ENCODE assay signal across 8 cellular contexts in the genomic region with DNA sequence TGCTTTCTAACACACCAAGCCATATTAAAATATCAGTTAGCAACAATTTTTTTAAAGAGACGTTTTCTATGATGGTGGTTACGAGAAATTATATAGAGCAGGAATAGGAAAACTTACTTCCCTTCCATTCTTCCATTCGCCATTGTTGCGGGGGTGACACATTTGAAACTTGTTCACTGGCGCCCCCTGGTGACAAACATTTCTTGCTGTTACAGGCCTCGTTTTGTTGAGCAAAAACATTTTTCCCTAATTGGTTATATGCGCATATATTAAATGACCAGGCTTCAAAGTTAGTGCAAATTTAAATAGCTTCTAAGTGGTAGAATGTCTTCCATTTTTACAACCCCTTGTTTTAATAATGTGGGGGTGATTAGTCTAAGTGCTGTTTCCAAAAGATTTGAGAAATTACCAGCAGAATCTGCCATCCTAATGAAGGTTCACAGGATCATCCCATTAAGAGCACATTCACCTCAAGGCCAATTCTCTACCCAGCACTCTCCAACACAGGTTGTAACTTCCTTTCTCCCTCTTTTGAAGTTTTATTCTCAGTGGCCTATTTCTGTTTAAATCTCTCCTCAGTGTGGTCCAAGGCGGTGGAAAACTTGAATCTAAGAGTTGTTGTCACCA.
DNase-seq lines count a peak whose midpoint lies in the region; ATAC-seq and TF ChIP-seq lines count a peak whose summit lies in the region.

No MANE protein-coding gene starts in this region.

- TF ChIP-seq CTCF in WTC11 (IDR thresholded peaks at IDR 0.05) = peak; percentile 62

- ATAC-seq in activated T-cell treated with anti-CD3 and anti-CD28 coated beads, Interleukin-2, amount 50 U/mL, for 4 hours = no peak
- ATAC-seq in WTC11 = peak; percentile 74
- ATAC-seq in HG03521 (IDR thresholded peaks at IDR 0.05; ENCODE audit: unreplicated experiment) = no peak

- POLR2A ChIA-PET in WTC11 (lab: Charles Lee) = no interaction called here

- H3K4me1 Mint-ChIP-seq in activated T-cell treated with anti-CD3 and anti-CD28 coated beads, Interleukin-2, amount 50 U/mL, for 4 hours (ENCODE audit: low read depth) = no peaks in the 10 kb centered on the region
- peaks cover 7% of the 10 kb centered on the region for H3K4me1 Mint-ChIP-seq in WTC11
- no peaks in the 10 kb centered on the region for H3K4me1 Mint-ChIP-seq in T-helper 2 cell treated with Interferon-gamma antibody and Interleukin-4, amounts not matched to agents 5 μg/mL and 100 μg/mL, for 36 hours (ENCODE audit: low read depth)

- no peaks in the 10 kb centered on the region for H3K36me3 Mint-ChIP-seq in activated T-cell treated with anti-CD3 and anti-CD28 coated beads, Interleukin-2, amount 50 U/mL, for 4 hours (ENCODE audit: insufficient read depth)
- H3K36me3 Mint-ChIP-seq in WTC11 = no peaks in the 10 kb centered on the region
- H3K36me3 Mint-ChIP-seq in T-helper 2 cell treated with Interferon-gamma antibody and Interleukin-4, amounts not matched to agents 5 μg/mL and 100 μg/mL, for 36 hours (ENCODE audit: low read depth) = no peaks in the 10 kb centered on the region

- H3K4me3 Mint-ChIP-seq in activated T-cell treated with anti-CD3 and anti-CD28 coated beads, Interleukin-2, amount 50 U/mL, for 4 hours = no peak overlapping the region
- H3K4me3 Mint-ChIP-seq in WTC11 = no peak overlapping the region
- H3K4me3 Mint-ChIP-seq in T-helper 2 cell treated with Interferon-gamma antibody and Interleukin-4, amounts not matched to agents 5 μg/mL and 100 μg/mL, for 36 hours = no peak overlapping the region

- peaks cover 6% of the 10 kb centered on the region for H3K9me3 Mint-ChIP-seq in activated T-cell treated with anti-CD3 and anti-CD28 coated beads, Interleukin-2, amount 50 U/mL, for 4 hours
- H3K9me3 Mint-ChIP-seq in WTC11 = peaks cover 14% of the 10 kb centered on the region
- H3K9me3 Mint-ChIP-seq in T-helper 2 cell treated with Interferon-gamma antibody and Interleukin-4, amounts not matched to agents 5 μg/mL and 100 μg/mL, for 36 hours = no peaks in the 10 kb centered on the region

- intact Hi-C loops in head of caudate nucleus (cut with DNase I) = no loop called here

- H3K27ac Mint-ChIP-seq in WTC11 = peak overlapping the region; percentile 82
- no peak overlapping the region for H3K27ac Mint-ChIP-seq in T-helper 2 cell treated with Interferon-gamma antibody and Interleukin-4, amounts not matched to agents 5 μg/mL and 100 μg/mL, for 36 hours

- peak; percentile 37 to 55 for DNase-seq in activated T-cell treated with anti-CD3 and anti-CD28 coated beads, Interleukin-2, amount 50 U/mL, for 48 hours
- DNase-seq in activated T-cell treated with anti-CD3 and anti-CD28 coated beads, Interleukin-2, amount 50 U/mL, for 4 hours = no peak
- DNase-seq in NCI-H128 (lab: John Stamatoyannopoulos, UW; ENCODE audit: unreplicated experiment) (peak; percentile 8), WTC11 (ENCODE audit: low spot score) (peak; percentile 86), head of caudate nucleus (peak in 34 of 42 donors; percentile 5 to 75 (median 32))
- peak; percentile 20 to 42 for DNase-seq in stimulated activated CD4-positive, alpha-beta T cell treated with anti-CD3 and anti-CD28 coated beads, Interleukin-2, amount 100 ng/mL, for 24 hours
- no peak for DNase-seq in T-helper 2 cell treated with Interferon-gamma antibody and Interleukin-4, amounts not matched to agents 5 μg/mL and 100 μg/mL, for 36 hours (ENCODE audit: low spot score)

- CTCF ChIA-PET in WTC11 (lab: Charles Lee) = interaction anchor here (1.2 kb wide), 2 partner anchors 19 to 170 kb away, joined by 3 read pairs; no protein-coding TSS in a partner anchor

- no peaks in the 10 kb centered on the region for H3K27me3 Mint-ChIP-seq in activated T-cell treated with anti-CD3 and anti-CD28 coated beads, Interleukin-2, amount 50 U/mL, for 4 hours (ENCODE audit: low read depth)
- H3K27me3 Mint-ChIP-seq in WTC11 (ENCODE audit: low read depth) = no peaks in the 10 kb centered on the region
- no peaks in the 10 kb centered on the region for H3K27me3 Mint-ChIP-seq in T-helper 2 cell treated with Interferon-gamma antibody and Interleukin-4, amounts not matched to agents 5 μg/mL and 100 μg/mL, for 36 hours (ENCODE audit: low read depth)

TF ChIP-seq in WTC11, 78 proteins besides CTCF, POLR2A, EP300 and RAD21 (continues in another document):
- TF ChIP-seq JUN (CRISPR knock-in tag; IDR thresholded peaks at IDR 0.05) (no peak), ARID4B (CRISPR knock-in tag; IDR thresholded peaks at IDR 0.05; ENCODE audit: borderline replicate concordance) (no peak), ZMAT4 (CRISPR knock-in tag; IDR thresholded peaks at IDR 0.05) (no peak), NFATC4 (CRISPR knock-in tag; IDR thresholded peaks at IDR 0.05) (no peak), ZNF263 (CRISPR knock-in tag; IDR thresholded peaks at IDR 0.05; ENCODE audit: low read depth) (no peak), FOXP1 (CRISPR knock-in tag; IDR thresholded peaks at IDR 0.05; ENCODE audit: borderline replicate concordance) (no peak)
- TF ChIP-seq, protein P1, sequence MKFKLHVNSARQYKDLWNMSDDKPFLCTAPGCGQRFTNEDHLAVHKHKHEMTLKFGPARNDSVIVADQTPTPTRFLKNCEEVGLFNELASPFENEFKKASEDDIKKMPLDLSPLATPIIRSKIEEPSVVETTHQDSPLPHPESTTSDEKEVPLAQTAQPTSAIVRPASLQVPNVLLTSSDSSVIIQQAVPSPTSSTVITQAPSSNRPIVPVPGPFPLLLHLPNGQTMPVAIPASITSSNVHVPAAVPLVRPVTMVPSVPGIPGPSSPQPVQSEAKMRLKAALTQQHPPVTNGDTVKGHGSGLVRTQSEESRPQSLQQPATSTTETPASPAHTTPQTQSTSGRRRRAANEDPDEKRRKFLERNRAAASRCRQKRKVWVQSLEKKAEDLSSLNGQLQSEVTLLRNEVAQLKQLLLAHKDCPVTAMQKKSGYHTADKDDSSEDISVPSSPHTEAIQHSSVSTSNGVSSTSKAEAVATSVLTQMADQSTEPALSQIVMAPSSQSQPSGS (CRISPR knock-in tag; IDR thresholded peaks at IDR 0.05; ENCODE audit: borderline replicate concordance, low read depth) = no peak
- TF ChIP-seq, protein P2, sequence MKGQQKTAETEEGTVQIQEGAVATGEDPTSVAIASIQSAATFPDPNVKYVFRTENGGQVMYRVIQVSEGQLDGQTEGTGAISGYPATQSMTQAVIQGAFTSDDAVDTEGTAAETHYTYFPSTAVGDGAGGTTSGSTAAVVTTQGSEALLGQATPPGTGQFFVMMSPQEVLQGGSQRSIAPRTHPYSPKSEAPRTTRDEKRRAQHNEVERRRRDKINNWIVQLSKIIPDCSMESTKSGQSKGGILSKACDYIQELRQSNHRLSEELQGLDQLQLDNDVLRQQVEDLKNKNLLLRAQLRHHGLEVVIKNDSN (CRISPR knock-in tag; IDR thresholded peaks at IDR 0.05) = no peak
- TF ChIP-seq, protein P3, sequence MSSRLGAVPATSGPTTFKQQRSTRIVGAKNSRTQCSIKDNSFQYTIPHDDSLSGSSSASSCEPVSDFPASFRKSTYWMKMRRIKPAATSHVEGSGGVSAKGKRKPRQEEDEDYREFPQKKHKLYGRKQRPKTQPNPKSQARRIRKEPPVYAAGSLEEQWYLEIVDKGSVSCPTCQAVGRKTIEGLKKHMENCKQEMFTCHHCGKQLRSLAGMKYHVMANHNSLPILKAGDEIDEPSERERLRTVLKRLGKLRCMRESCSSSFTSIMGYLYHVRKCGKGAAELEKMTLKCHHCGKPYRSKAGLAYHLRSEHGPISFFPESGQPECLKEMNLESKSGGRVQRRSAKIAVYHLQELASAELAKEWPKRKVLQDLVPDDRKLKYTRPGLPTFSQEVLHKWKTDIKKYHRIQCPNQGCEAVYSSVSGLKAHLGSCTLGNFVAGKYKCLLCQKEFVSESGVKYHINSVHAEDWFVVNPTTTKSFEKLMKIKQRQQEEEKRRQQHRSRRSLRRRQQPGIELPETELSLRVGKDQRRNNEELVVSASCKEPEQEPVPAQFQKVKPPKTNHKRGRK (CRISPR knock-in tag; IDR thresholded peaks at IDR 0.05; ENCODE audit: borderline replicate concordance) = no peak

Comparison
In these comparisons a context has a peak if more than half of its experiments do, and no peak if none do; other contexts are left out.
1. DNase-seq: peak in activated T-cell treated with anti-CD3 and anti-CD28 coated beads, Interleukin-2, amount 50 U/mL, for 48 hours (2 of 2), NCI-H128 (single experiment), WTC11 (single experiment), head of caudate nucleus (34 of 42) and stimulated activated CD4-positive, alpha-beta T cell treated with anti-CD3 and anti-CD28 coated beads, Interleukin-2, amount 100 ng/mL, for 24 hours (2 of 2); none in activated T-cell treated with anti-CD3 and anti-CD28 coated beads, Interleukin-2, amount 50 U/mL, for 4 hours (single experiment) and T-helper 2 cell treated with Interferon-gamma antibody and Interleukin-4, amounts not matched to agents 5 μg/mL and 100 μg/mL, for 36 hours (single experiment).